16 cellular contexts compared by ENCODE assay signal in genomic region chr2:15968280-15969178, GRCh38. TPM values are rescaled to one million over a fixed set of nuclear protein-coding genes. Genes with fewer than 3 reads are reported as not detected.
DNase-seq lines count a peak whose midpoint lies in the region; ATAC-seq and TF ChIP-seq lines count a peak whose summit lies in the region.
"Had no signal": no experiment of that assay in that cellular context is flagged by ENCODE, and none has a peak within 500 bp of the region (broad histone marks: within the 10 kb centered on the region; RNA-seq: fewer than 3 reads in every experiment).

No MANE protein-coding gene starts in this region.

- H3K9me3 Mint-ChIP-seq in activated CD8-positive, alpha-beta T cell treated with anti-CD3 and anti-CD28 coated beads for 36 hours, result peaks cover 3% of the 10 kb centered on the region
- no peaks in the 10 kb centered on the region for H3K9me3 Mint-ChIP-seq in activated CD8-positive, alpha-beta T cell treated with anti-CD3 and anti-CD28 coated beads, Interleukin-2, amount 10 ng/mL, durations not matched to agents 7 days and 5 days (ENCODE audit: insufficient read depth)
- H3K9me3 Mint-ChIP-seq in activated T-helper 17 cell treated with anti-CD3 and anti-CD28 coated beads, Interleukin-2, amount 50 U/mL, for 72 hours, result no peaks in the 10 kb centered on the region

- H3K36me3 Mint-ChIP-seq in activated CD8-positive, alpha-beta T cell treated with anti-CD3 and anti-CD28 coated beads for 36 hours (ENCODE audit: low read depth), result no peaks in the 10 kb centered on the region
- no peaks in the 10 kb centered on the region for H3K36me3 Mint-ChIP-seq in activated CD8-positive, alpha-beta T cell treated with anti-CD3 and anti-CD28 coated beads, Interleukin-2, amount 10 ng/mL, durations not matched to agents 7 days and 5 days (ENCODE audit: low read depth)
- no peaks in the 10 kb centered on the region for H3K36me3 Mint-ChIP-seq in activated T-helper 17 cell treated with anti-CD3 and anti-CD28 coated beads, Interleukin-2, amount 50 U/mL, for 72 hours (ENCODE audit: low read depth)

- H3K4me3 Mint-ChIP-seq in activated CD8-positive, alpha-beta T cell treated with anti-CD3 and anti-CD28 coated beads for 36 hours, result no peak overlapping the region
- H3K4me3 Mint-ChIP-seq in activated CD8-positive, alpha-beta T cell treated with anti-CD3 and anti-CD28 coated beads, Interleukin-2, amount 10 ng/mL, durations not matched to agents 7 days and 5 days, result no peak overlapping the region
- peak overlapping the region; percentile 17 for H3K4me3 Mint-ChIP-seq in activated T-helper 17 cell treated with anti-CD3 and anti-CD28 coated beads, Interleukin-2, amount 50 U/mL, for 72 hours

- H3K27me3 Mint-ChIP-seq in activated CD8-positive, alpha-beta T cell treated with anti-CD3 and anti-CD28 coated beads for 36 hours, result peaks cover 2% of the 10 kb centered on the region
- H3K27me3 Mint-ChIP-seq in activated CD8-positive, alpha-beta T cell treated with anti-CD3 and anti-CD28 coated beads, Interleukin-2, amount 10 ng/mL, durations not matched to agents 7 days and 5 days (ENCODE audit: low read depth), result no peaks in the 10 kb centered on the region
- H3K27me3 Mint-ChIP-seq in activated T-helper 17 cell treated with anti-CD3 and anti-CD28 coated beads, Interleukin-2, amount 50 U/mL, for 72 hours, result no peaks in the 10 kb centered on the region

- DNase-seq in activated CD8-positive, alpha-beta T cell treated with anti-CD3 and anti-CD28 coated beads for 36 hours, result peak; percentile 72
- DNase-seq in activated CD8-positive, alpha-beta T cell treated with anti-CD3 and anti-CD28 coated beads, Interleukin-2, amount 10 ng/mL, durations not matched to agents 7 days and 5 days, result no peak
- DNase-seq in mesenteric fat pad (ENCODE audit: low spot score) (peak; percentile 87), EL (no peak), RWPE1 (ENCODE audit: low spot score) (no peak)
- DNase-seq in stimulated activated CD4-positive, alpha-beta T cell treated with anti-CD3 and anti-CD28 coated beads, TNF-alpha, amount 100 ng/mL, for 48 hours (ENCODE audit: low read depth in 3 of 3), result peak; percentile 24 to 53 (median 43)
- DNase-seq: ACHN; activated CD4-positive, alpha-beta T cell treated with anti-CD3 and anti-CD28 coated beads, Interleukin-2, amount 50 U/mL, for 1 hour; kidney; NCI-H146; NCI-H510A treated with DMSO at 0.1 percent for 48 hours; PC-3; SW 1271 had no signal

- no peak overlapping the region for H3K27ac ChIP-seq in RWPE1

- TF ChIP-seq CTCF in activated CD8-positive, alpha-beta T cell treated with anti-CD3 and anti-CD28 coated beads for 36 hours (IDR thresholded peaks at IDR 0.05), result no peak
- TF ChIP-seq CTCF in RWPE1 (conservative IDR thresholded peaks at IDR 0.05; ENCODE audit: low read depth), result no peak

- peak overlapping the region; percentile 63 for H3K27ac Mint-ChIP-seq in activated CD8-positive, alpha-beta T cell treated with anti-CD3 and anti-CD28 coated beads for 36 hours
- no peak overlapping the region for H3K27ac Mint-ChIP-seq in activated CD8-positive, alpha-beta T cell treated with anti-CD3 and anti-CD28 coated beads, Interleukin-2, amount 10 ng/mL, durations not matched to agents 7 days and 5 days
- H3K27ac Mint-ChIP-seq in activated T-helper 17 cell treated with anti-CD3 and anti-CD28 coated beads, Interleukin-2, amount 50 U/mL, for 72 hours, result peak overlapping the region; percentile 6

- peaks cover 55% of the 10 kb centered on the region for H3K4me1 Mint-ChIP-seq in activated CD8-positive, alpha-beta T cell treated with anti-CD3 and anti-CD28 coated beads for 36 hours (ENCODE audit: low read depth)
- peaks cover 16% of the 10 kb centered on the region for H3K4me1 Mint-ChIP-seq in activated CD8-positive, alpha-beta T cell treated with anti-CD3 and anti-CD28 coated beads, Interleukin-2, amount 10 ng/mL, durations not matched to agents 7 days and 5 days (ENCODE audit: low read depth)
- H3K4me1 Mint-ChIP-seq in activated T-helper 17 cell treated with anti-CD3 and anti-CD28 coated beads, Interleukin-2, amount 50 U/mL, for 72 hours, result peaks cover 25% of the 10 kb centered on the region

- ATAC-seq in activated CD8-positive, alpha-beta T cell treated with anti-CD3 and anti-CD28 coated beads for 36 hours, result peak; percentile 49
- no peak for ATAC-seq in activated CD8-positive, alpha-beta T cell treated with anti-CD3 and anti-CD28 coated beads, Interleukin-2, amount 10 ng/mL, durations not matched to agents 7 days and 5 days
- ATAC-seq in activated T-helper 17 cell treated with anti-CD3 and anti-CD28 coated beads, Interleukin-2, amount 50 U/mL, for 72 hours (replicated peaks), result peak; percentile 70
- no peak for ATAC-seq in HG02763 (IDR thresholded peaks at IDR 0.05; ENCODE audit: unreplicated experiment)
- ATAC-seq: PC-3 had no signal

- CTCF ChIA-PET in activated CD8-positive, alpha-beta T cell treated with anti-CD3 and anti-CD28 coated beads for 36 hours (lab: Charles Lee), result interaction anchor here (1.2 kb wide), 1 partner anchor 28 kb away, joined by 5 read pairs; the partner anchor contains the start of gene MYCN
- CTCF ChIA-PET in activated CD8-positive, alpha-beta T cell treated with anti-CD3 and anti-CD28 coated beads, Interleukin-2, amount 10 ng/mL, durations not matched to agents 7 days and 5 days (lab: Charles Lee), result interaction anchor here (2.5 kb wide), 1 partner anchor 29 kb away, joined by 8 read pairs; no protein-coding TSS in a partner anchor
- CTCF ChIA-PET in RWPE1 (lab: Yijun Ruan, JAX), result no interaction called here

- intact Hi-C loops in activated CD8-positive, alpha-beta T cell treated with anti-CD3 and anti-CD28 coated beads for 36 hours (cut with micrococcal nuclease), result no loop called here

- POLR2A ChIA-PET in activated CD8-positive, alpha-beta T cell treated with anti-CD3 and anti-CD28 coated beads for 36 hours (lab: Charles Lee), result interaction anchor here (0.7 to 0.9 kb wide), 2 partner anchors 18 to 85 kb away, joined by 3 to 4 read pairs; no protein-coding TSS in a partner anchor
- POLR2A ChIA-PET in activated CD8-positive, alpha-beta T cell treated with anti-CD3 and anti-CD28 coated beads, Interleukin-2, amount 10 ng/mL, durations not matched to agents 7 days and 5 days (lab: Charles Lee), result no interaction called here
- POLR2A ChIA-PET in RWPE1 (lab: Yijun Ruan, JAX; ENCODE audit: low non-redundant PET), result no interaction called here

RNA-seq across cellular contexts. Expression of gene MYCN, which starts 28.2 kb away (rescaled TPM):
- total RNA-seq in activated CD8-positive, alpha-beta T cell treated with anti-CD3 and anti-CD28 coated beads for 36 hours, result under 1 TPM; 0.16 to 0.22 TPM
- not detected for total RNA-seq in activated CD8-positive, alpha-beta T cell treated with anti-CD3 and anti-CD28 coated beads, Interleukin-2, amount 10 ng/mL, durations not matched to agents 7 days and 5 days
- total RNA-seq in activated T-helper 17 cell treated with anti-CD3 and anti-CD28 coated beads, Interleukin-2, amount 50 U/mL, for 72 hours, result not detected
- 0.29 TPM for total RNA-seq in mesenteric fat pad
- total RNA-seq: PC-3, subcutaneous adipose tissue had no signal

Comparison
In these comparisons a context has a peak if more than half of its experiments do, and no peak if none do; other contexts are left out.
1. ATAC-seq: peak in activated CD8-positive, alpha-beta T cell treated with anti-CD3 and anti-CD28 coated beads for 36 hours (single experiment) and activated T-helper 17 cell treated with anti-CD3 and anti-CD28 coated beads, Interleukin-2, amount 50 U/mL, for 72 hours (single experiment); none in activated CD8-positive, alpha-beta T cell treated with anti-CD3 and anti-CD28 coated beads, Interleukin-2, amount 10 ng/mL, durations not matched to agents 7 days and 5 days (single experiment) and HG02763 (single experiment).
2. DNase-seq: peak in activated CD8-positive, alpha-beta T cell treated with anti-CD3 and anti-CD28 coated beads for 36 hours (single experiment), mesenteric fat pad (single experiment) and stimulated activated CD4-positive, alpha-beta T cell treated with anti-CD3 and anti-CD28 coated beads, TNF-alpha, amount 100 ng/mL, for 48 hours (3 of 3); none in activated CD8-positive, alpha-beta T cell treated with anti-CD3 and anti-CD28 coated beads, Interleukin-2, amount 10 ng/mL, durations not matched to agents 7 days and 5 days (single experiment), EL (single experiment) and RWPE1 (single experiment).